ENCODE assay signal across 1 cellular context in the genomic region with DNA sequence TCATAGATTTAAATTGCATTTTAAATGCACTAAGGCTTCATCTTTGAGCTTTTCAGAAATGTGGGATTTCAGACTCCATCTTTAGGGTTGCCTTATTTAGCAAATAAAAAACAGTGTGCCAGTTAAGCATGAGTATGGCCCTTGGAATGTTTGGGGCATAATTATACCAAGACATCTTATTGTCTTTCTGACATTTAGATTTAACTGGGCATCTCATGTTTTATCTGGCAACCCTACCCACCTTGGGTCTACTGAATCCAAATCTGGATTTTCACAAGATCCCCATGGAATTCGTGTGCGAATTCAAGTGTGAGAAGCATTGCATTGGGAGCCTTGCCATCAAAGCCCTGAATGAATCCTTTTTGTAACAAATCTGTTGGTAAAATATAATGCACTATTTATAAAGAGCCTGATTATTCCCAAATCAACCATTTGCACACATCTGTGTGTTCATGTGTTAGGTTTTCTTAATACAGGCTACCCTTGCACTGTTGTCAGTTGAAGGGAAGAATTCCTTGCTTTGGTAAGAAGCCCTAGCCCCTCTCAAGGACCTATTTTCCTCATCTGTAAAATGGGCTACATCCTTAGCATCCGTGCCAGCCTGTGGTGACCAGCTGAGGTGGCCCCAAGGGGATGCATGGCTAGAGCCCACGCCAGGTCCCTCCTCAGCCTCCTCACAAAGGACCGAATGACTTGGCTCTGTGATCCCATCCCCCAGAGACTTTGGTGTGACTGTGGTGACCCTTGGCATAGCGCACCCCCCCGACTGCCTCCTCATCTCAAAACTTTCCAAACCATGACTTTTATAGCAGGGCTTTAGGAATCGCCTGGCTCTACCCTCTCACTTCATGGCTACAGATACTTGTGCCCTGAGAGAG.
A peak's percentile ranks its signal among the peaks of the same experiment; 100 is the strongest.
TF ChIP-seq lines count a peak whose summit lies in the region.

No MANE protein-coding gene starts in this region.

TF ChIP-seq in HepG2, 621 proteins besides CTCF, POLR2A, EP300 and RAD21 (continued from another document):
- TF ChIP-seq, protein P1, sequence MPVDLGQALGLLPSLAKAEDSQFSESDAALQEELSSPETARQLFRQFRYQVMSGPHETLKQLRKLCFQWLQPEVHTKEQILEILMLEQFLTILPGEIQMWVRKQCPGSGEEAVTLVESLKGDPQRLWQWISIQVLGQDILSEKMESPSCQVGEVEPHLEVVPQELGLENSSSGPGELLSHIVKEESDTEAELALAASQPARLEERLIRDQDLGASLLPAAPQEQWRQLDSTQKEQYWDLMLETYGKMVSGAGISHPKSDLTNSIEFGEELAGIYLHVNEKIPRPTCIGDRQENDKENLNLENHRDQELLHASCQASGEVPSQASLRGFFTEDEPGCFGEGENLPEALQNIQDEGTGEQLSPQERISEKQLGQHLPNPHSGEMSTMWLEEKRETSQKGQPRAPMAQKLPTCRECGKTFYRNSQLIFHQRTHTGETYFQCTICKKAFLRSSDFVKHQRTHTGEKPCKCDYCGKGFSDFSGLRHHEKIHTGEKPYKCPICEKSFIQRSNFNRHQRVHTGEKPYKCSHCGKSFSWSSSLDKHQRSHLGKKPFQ (CRISPR knock-in tag; IDR thresholded peaks at IDR 0.05; ENCODE audit: insufficient replicate concordance): no peak
- TF ChIP-seq ZNF619 (CRISPR knock-in tag; IDR thresholded peaks at IDR 0.05): no peak
- no peak for TF ChIP-seq RELA (CRISPR knock-in tag; IDR thresholded peaks at IDR 0.05)
- no peak for TF ChIP-seq KAT8 (CRISPR knock-in tag; IDR thresholded peaks at IDR 0.05)
- TF ChIP-seq ZNF629 (CRISPR knock-in tag; conservative IDR thresholded peaks at IDR 0.05): 0 out of 2 replicates have a peak, but pooled peaks have one; percentile 22
- no peak for TF ChIP-seq NFRKB (IDR thresholded peaks at IDR 0.05)
